30 cellular contexts compared by ENCODE assay signal in the genomic region with DNA sequence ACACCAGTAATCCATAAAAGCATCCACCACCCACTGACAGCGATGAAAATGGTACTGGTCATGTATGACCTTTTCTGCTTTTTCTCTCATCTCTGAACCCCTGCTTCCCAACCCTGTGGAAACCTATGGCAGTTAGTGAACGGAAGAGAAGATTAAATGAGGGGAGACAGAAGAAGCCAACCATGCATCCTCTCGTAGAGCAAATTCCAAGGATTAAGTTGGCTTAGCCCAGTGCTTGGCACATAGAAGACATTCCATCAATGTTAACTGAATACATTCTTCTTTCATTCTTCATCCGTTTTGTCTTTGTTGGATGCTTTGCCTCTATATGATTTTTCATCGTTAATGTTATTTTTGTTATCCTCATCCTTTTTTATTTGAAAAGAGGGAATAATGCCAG.
"Had no signal": no experiment of that assay in that cellular context is flagged by ENCODE, and none has a peak within 500 bp of the region (broad histone marks: within the 10 kb centered on the region; RNA-seq: fewer than 3 reads in every experiment).

No MANE protein-coding gene starts in this region.

- H3K36me3 ChIP-seq: adrenal gland, ascending aorta, cardiac muscle cell had no signal

- H3K27me3 ChIP-seq: adrenal gland, ascending aorta, cardiac muscle cell had no signal

- H3K9me3 ChIP-seq: adrenal gland, ascending aorta had no signal

- H3K27ac ChIP-seq: adrenal gland, ascending aorta, cardiac muscle cell, VCaP had no signal

- H3K4me3 ChIP-seq: adrenal gland, ascending aorta, cardiac muscle cell had no signal

- ATAC-seq: activated CD8-positive, alpha-beta T cell treated with anti-CD3 and anti-CD28 coated beads for 36 hours; activated naive CD8-positive, alpha-beta T cell treated with anti-CD3 and anti-CD28 coated beads, Interleukin-2, amount 50 U/mL, for 24 hours; activated T-cell treated with anti-CD3 and anti-CD28 coated beads, Interleukin-2, amount 50 U/mL, for 4 hours; activated T-cell treated with anti-CD3 and anti-CD28 coated beads, Interleukin-2, amount 50 U/mL, for 72 hours had no signal

- H3K4me1 ChIP-seq: adrenal gland, ascending aorta had no signal

- DNase-seq: activated B cell treated with CpG ODN at 0.5 μM for 24 hours; activated CD4-positive, alpha-beta memory T cell treated with anti-CD3 and anti-CD28 coated beads for 36 hours; activated CD4-positive, alpha-beta T cell treated with anti-CD3 and anti-CD28 coated beads for 4 hours; activated CD4-positive, alpha-beta T cell treated with anti-CD3 and anti-CD28 coated beads, Interleukin-2, amount 10 ng/mL, durations not matched to agents 24 days and 14 days; activated CD4-positive, alpha-beta T cell treated with anti-CD3 and anti-CD28 coated beads, Interleukin-2, amount 50 U/mL, for 1 hour; activated CD4-positive, alpha-beta T cell treated with anti-CD3 and anti-CD28 coated beads, Interleukin-2, amount 50 U/mL, for 4 hours; activated CD4-positive, CD25-positive, alpha-beta regulatory T cell treated with anti-CD3 and anti-CD28 coated beads, Interleukin-2, amount 50 U/mL, for 72 hours; activated CD8-positive, alpha-beta memory T cell treated with anti-CD3 and anti-CD28 coated beads, Interleukin-2, amount 50 U/mL, for 4 hours; activated CD8-positive, alpha-beta T cell treated with anti-CD3 and anti-CD28 coated beads for 36 hours; activated effector memory CD4-positive, alpha-beta T cell treated with Interleukin-2 at 50 U/mL for 16 hours; activated gamma-delta T cell; activated naive CD4-positive, alpha-beta T cell treated with anti-CD3 and anti-CD28 coated beads, Interleukin-2, amount 10 ng/mL, durations not matched to agents 7 days and 5 days; activated naive CD4-positive, alpha-beta T cell treated with Interleukin-2 at 50 U/mL for 16 hours; activated naive CD8-positive, alpha-beta T cell treated with anti-CD3 and anti-CD28 coated beads, Interleukin-2, amount 10 ng/mL, durations not matched to agents 7 days and 5 days; activated naive CD8-positive, alpha-beta T cell treated with anti-CD3 and anti-CD28 coated beads, Interleukin-2, amount 50 U/mL, for 24 hours; activated T-cell treated with anti-CD3 and anti-CD28 coated beads for 4 hours; activated T-cell treated with anti-CD3 and anti-CD28 coated beads, Interleukin-2, amount 50 U/mL, for 1 hour; activated T-cell treated with anti-CD3 and anti-CD28 coated beads, Interleukin-2, amount 50 U/mL, for 4 hours; activated T-cell treated with anti-CD3 and anti-CD28 coated beads, Interleukin-2, amount 50 U/mL, for 72 hours; adrenal gland; amygdala; anterior cingulate cortex; caudate nucleus; cerebellar nuclear complex; T-helper 1 cell; T-helper 2 cell; T-helper 9 cell had no signal
